ENCODE assay signal across 24 cellular contexts in the genomic region with DNA sequence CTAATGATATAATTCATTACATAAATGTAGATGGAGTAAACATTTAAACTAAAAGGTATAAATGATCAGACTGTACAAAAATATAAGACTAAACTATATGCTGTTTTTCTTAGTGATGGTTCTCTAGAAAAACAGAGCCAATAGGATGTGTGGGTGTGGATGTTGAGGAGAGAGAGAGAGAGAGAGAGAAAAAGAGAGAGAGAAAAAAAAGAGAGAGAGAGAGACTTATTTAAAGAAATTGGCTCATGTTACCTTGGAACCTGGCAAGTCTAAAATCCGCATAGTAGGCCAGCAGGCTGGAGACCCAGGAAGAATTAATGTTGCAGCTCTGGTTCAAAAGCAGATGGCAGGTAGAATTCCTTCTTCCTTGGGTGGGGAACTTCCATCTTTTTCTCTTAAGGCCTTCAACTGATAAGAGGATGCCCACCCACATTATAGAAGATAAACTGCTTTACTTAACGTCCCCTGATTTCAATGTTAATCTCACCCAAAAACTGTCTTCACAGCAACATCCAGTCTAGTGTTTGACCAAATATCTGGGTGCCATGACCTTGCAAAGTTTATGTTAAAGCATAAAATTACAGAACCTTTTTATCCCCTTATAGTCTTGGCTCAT.
"Had no signal": no experiment of that assay in that cellular context is flagged by ENCODE, and none has a peak within 500 bp of the region (broad histone marks: within the 10 kb centered on the region; RNA-seq: fewer than 3 reads in every experiment).

No MANE protein-coding gene starts in this region.

- H3K27ac Mint-ChIP-seq: naive thymus-derived CD8-positive, alpha-beta T cell; natural killer cell treated with Interleukin-12 subunit alpha and Interleukin-12 subunit beta and Interleukin-15 and Interleukin-18, amount 100 ng/mL, for 72 hours; nephron progenitor cell; neural progenitor cell; stimulated activated effector memory CD8-positive, alpha-beta T cell treated with anti-CD3 and anti-CD28 coated beads, Interleukin-12 subunit alpha, Interleukin-12 subunit beta, amount 100 ng/mL, for 72 hours; stimulated activated naive B cell treated with anti-CD40 and anti-IgM and Interleukin-4, amounts not matched to agents 10 μg/mL and 1 μg/mL and 100 μg/mL, for 72 hours; stimulated activated naive CD8-positive, alpha-beta T cell treated with anti-CD3 and anti-CD28 coated beads, Interleukin-15, Interleukin-2, amounts not matched to agents 100 ng/mL and 50 ng/mL, for 24 hours had no signal

- DNase-seq: naive thymus-derived CD8-positive, alpha-beta T cell; nephron progenitor cell; occipital lobe; ovary; posterior cingulate gyrus; psoas muscle; right cardiac atrium; right lobe of liver; sigmoid colon; small intestine; stimulated activated CD4-positive, alpha-beta T cell treated with anti-CD3 and anti-CD28 coated beads, Interleukin-15, amount 100 ng/mL, for 24 hours; stimulated activated CD4-positive, alpha-beta T cell treated with anti-CD3 and anti-CD28 coated beads, Interleukin-2, amount 100 ng/mL, for 24 hours; stimulated activated CD4-positive, alpha-beta T cell treated with anti-CD3 and anti-CD28 coated beads, Interleukin-2, amount 100 ng/mL, for 48 hours; stimulated activated CD4-positive, alpha-beta T cell treated with anti-CD3 and anti-CD28 coated beads, Interleukin-4, amount 100 ng/mL, for 24 hours; stimulated activated naive B cell treated with anti-CD40 and anti-IgM and Interleukin-4, amounts not matched to agents 10 μg/mL and 1 μg/mL and 100 μg/mL, for 72 hours; stimulated activated naive CD4-positive, alpha-beta T cell treated with Interleukin-2 at 50 U/mL for 16 hours; stomach; thyroid gland; trophoblast cell; upper lobe of left lung had no signal

- H3K9me3 Mint-ChIP-seq: natural killer cell treated with Interleukin-12 subunit alpha and Interleukin-12 subunit beta and Interleukin-15 and Interleukin-18, amount 100 ng/mL, for 72 hours; stimulated activated effector memory CD8-positive, alpha-beta T cell treated with anti-CD3 and anti-CD28 coated beads, Interleukin-12 subunit alpha, Interleukin-12 subunit beta, amount 100 ng/mL, for 72 hours; stimulated activated naive CD8-positive, alpha-beta T cell treated with anti-CD3 and anti-CD28 coated beads, Interleukin-15, Interleukin-2, amounts not matched to agents 100 ng/mL and 50 ng/mL, for 24 hours had no signal

- H3K36me3 Mint-ChIP-seq: natural killer cell treated with Interleukin-12 subunit alpha and Interleukin-12 subunit beta and Interleukin-15 and Interleukin-18, amount 100 ng/mL, for 72 hours; neural progenitor cell; stimulated activated effector memory CD8-positive, alpha-beta T cell treated with anti-CD3 and anti-CD28 coated beads, Interleukin-12 subunit alpha, Interleukin-12 subunit beta, amount 100 ng/mL, for 72 hours; stimulated activated naive B cell treated with anti-CD40 and anti-IgM and Interleukin-4, amounts not matched to agents 10 μg/mL and 1 μg/mL and 100 μg/mL, for 72 hours had no signal

- H3K4me3 Mint-ChIP-seq: naive thymus-derived CD8-positive, alpha-beta T cell; natural killer cell treated with Interleukin-12 subunit alpha and Interleukin-12 subunit beta and Interleukin-15 and Interleukin-18, amount 100 ng/mL, for 72 hours; nephron progenitor cell; neural progenitor cell; stimulated activated effector memory CD8-positive, alpha-beta T cell treated with anti-CD3 and anti-CD28 coated beads, Interleukin-12 subunit alpha, Interleukin-12 subunit beta, amount 100 ng/mL, for 72 hours; stimulated activated naive B cell treated with anti-CD40 and anti-IgM and Interleukin-4, amounts not matched to agents 10 μg/mL and 1 μg/mL and 100 μg/mL, for 72 hours; stimulated activated naive CD8-positive, alpha-beta T cell treated with anti-CD3 and anti-CD28 coated beads, Interleukin-15, Interleukin-2, amounts not matched to agents 100 ng/mL and 50 ng/mL, for 24 hours had no signal

- H3K4me1 Mint-ChIP-seq: naive thymus-derived CD8-positive, alpha-beta T cell; stimulated activated effector memory CD8-positive, alpha-beta T cell treated with anti-CD3 and anti-CD28 coated beads, Interleukin-12 subunit alpha, Interleukin-12 subunit beta, amount 100 ng/mL, for 72 hours; stimulated activated naive B cell treated with anti-CD40 and anti-IgM and Interleukin-4, amounts not matched to agents 10 μg/mL and 1 μg/mL and 100 μg/mL, for 72 hours had no signal
